In genomic region chr17:31917065-31917529, GRCh38 we compare ENCODE assay signal across 15 cellular contexts. TPM values are rescaled to one million over a fixed set of nuclear protein-coding genes. Genes with fewer than 3 reads are reported as not detected.
A peak's percentile ranks its signal among the peaks of the same experiment; 100 is the strongest.
DNase-seq lines count a peak whose midpoint lies in the region; ATAC-seq and TF ChIP-seq lines count a peak whose summit lies in the region.
"Had no signal": no experiment of that assay in that cellular context is flagged by ENCODE, and none has a peak within 500 bp of the region (broad histone marks: within the 10 kb centered on the region; RNA-seq: fewer than 3 reads in every experiment).

No MANE protein-coding gene starts in this region.

- no peak overlapping the region for H3K18ac ChIP-seq in neuronal stem cell (ENCODE audit: low read length)

- POLR2A ChIA-PET in GM10248 (lab: Yijun Ruan, JAX), result no interaction called here

- H3K4me1 ChIP-seq in ACC112 (ENCODE audit: control insufficient read depth, insufficient read depth, low read length, unreplicated experiment), result peaks cover 12% of the 10 kb centered on the region
- no peaks in the 10 kb centered on the region for H3K4me1 ChIP-seq in neuronal stem cell (ENCODE audit: control insufficient read depth in 2 of 2, insufficient read depth in 1 of 2, low read depth in 1 of 2, low read length in 2 of 2)
- H3K4me1 ChIP-seq: breast epithelium had no signal

- H3K9me3 ChIP-seq in neuronal stem cell (replicated peaks in 1 of 2; ENCODE audit: control insufficient read depth in 2 of 2, insufficient read depth in 1 of 2, low read depth in 1 of 2, low read length in 2 of 2), result no peaks in the 10 kb centered on the region
- H3K9me3 ChIP-seq: breast epithelium had no signal

- H3K23ac ChIP-seq in neuronal stem cell (ENCODE audit: low read depth, low read length, poor library complexity), result no peak overlapping the region

- H3K79me1 ChIP-seq in neuronal stem cell (ENCODE audit: low read depth, low read length), result no peaks in the 10 kb centered on the region

- H2BK15ac ChIP-seq in neuronal stem cell (ENCODE audit: low read length), result peak overlapping the region; percentile 30

- H3K4ac ChIP-seq in neuronal stem cell (ENCODE audit: low read length), result no peak overlapping the region

- no peak for ATAC-seq in GM18517 (IDR thresholded peaks at IDR 0.05; ENCODE audit: unreplicated experiment)
- no peak for ATAC-seq in GM18867 (IDR thresholded peaks at IDR 0.05; ENCODE audit: unreplicated experiment)

- no peak overlapping the region for H2BK5ac ChIP-seq in neuronal stem cell (ENCODE audit: low read length)

- H3K27ac ChIP-seq in ACC112 (ENCODE audit: low read depth, low read length) (no peak overlapping the region), neuronal stem cell (replicated peaks; ENCODE audit: low read length) (no peak overlapping the region)
- H3K27ac ChIP-seq: breast epithelium had no signal

- H3K27me3 ChIP-seq in ACC112 (ENCODE audit: insufficient read depth, low read length) (no peaks in the 10 kb centered on the region), neuronal stem cell (ENCODE audit: control insufficient read depth in 3 of 3, insufficient read depth in 3 of 3, low read depth in 1 of 3, low read length in 3 of 3) (no peaks in the 10 kb centered on the region)

- H3K4me3 ChIP-seq in ACC112 (ENCODE audit: low read depth, low read length) (no peak overlapping the region), neuronal stem cell (ENCODE audit: low read length in 2 of 2) (no peak overlapping the region)
- H3K4me3 ChIP-seq: breast epithelium had no signal

- no peak overlapping the region for H3K4me2 ChIP-seq in neuronal stem cell (ENCODE audit: insufficient read depth, low read length, poor library complexity, severe bottlenecking)

- H3K79me2 ChIP-seq in ACC112 (ENCODE audit: control insufficient read depth, insufficient read depth, low read length, unreplicated experiment), result no peaks in the 10 kb centered on the region

- no peak overlapping the region for H2BK12ac ChIP-seq in neuronal stem cell (ENCODE audit: low read length)

- H3K36me3 ChIP-seq in ACC112 (ENCODE audit: insufficient read depth, low read length) (no peaks in the 10 kb centered on the region), neuronal stem cell (replicated peaks in 1 of 2; ENCODE audit: control insufficient read depth in 2 of 2, insufficient read depth in 2 of 2, low read length in 2 of 2) (no peaks in the 10 kb centered on the region)
- H3K36me3 ChIP-seq: breast epithelium had no signal

- no peak overlapping the region for H3K14ac ChIP-seq in neuronal stem cell (ENCODE audit: low read length)

- no peak overlapping the region for H4K91ac ChIP-seq in neuronal stem cell (ENCODE audit: low read depth, low read length, poor library complexity)

- CTCF ChIA-PET in GM10248 (lab: Yijun Ruan, JAX), result interaction anchor here (1.1 kb wide), 1 partner anchor 9 kb away, joined by 4 read pairs; no protein-coding TSS in a partner anchor

- no peak overlapping the region for H2BK120ac ChIP-seq in neuronal stem cell (ENCODE audit: low read depth, low read length)

- no peak for TF ChIP-seq POLR2A in erythroblast (IDR thresholded peaks at IDR 0.05; ENCODE audit: low read length)

- TF ChIP-seq CTCF in GM20000 (IDR thresholded peaks at IDR 0.05; ENCODE audit: extremely low read depth, missing control alignments) (no peak), GM10248 (IDR thresholded peaks at IDR 0.05; ENCODE audit: control extremely low read depth, extremely low read depth, low read depth, missing control alignments) (no peak)

- H2AK5ac ChIP-seq in neuronal stem cell (ENCODE audit: low read depth, low read length), result peak overlapping the region; percentile 75

- H3K9ac ChIP-seq in neuronal stem cell (ENCODE audit: low read depth, low read length, poor library complexity), result no peak overlapping the region

- no peak overlapping the region for H4K8ac ChIP-seq in neuronal stem cell (ENCODE audit: low read depth, low read length)

- WGBS in neuronal stem cell (ENCODE audit: extremely low coverage in 2 of 2, insufficient read length in 2 of 2, insufficient replicate concordance in 1 of 2), 2 donors, result no CpG with 5 or more reads among the region's 45 CpGs

- H2AFZ ChIP-seq in ACC112 (ENCODE audit: low read length, unreplicated experiment), result peak overlapping the region; percentile 14
- no peak overlapping the region for H2AFZ ChIP-seq in neuronal stem cell (ENCODE audit: low read length)

- peak; percentile 43 for DNase-seq in GM20000 (ENCODE audit: low spot score)
- peak; percentile 19 to 24 for DNase-seq in erythroblast (lab: John Stamatoyannopoulos, UW)
- no peak for DNase-seq in neuronal stem cell (ENCODE audit: low spot score)
- no peak for DNase-seq in GM10248 (ENCODE audit: extremely low spot score)
- no peak for DNase-seq in hypothalamus (lab: John Stamatoyannopoulos, UW)
- DNase-seq: activated CD4-positive, alpha-beta T cell treated with anti-CD3 and anti-CD28 coated beads, Interleukin-2, amount 50 U/mL, for 48 hours; DMS153; head of caudate nucleus; NCI-H2107; nephron progenitor cell; small intestine had no signal

RNA-seq across cellular contexts. Expression of gene UTP6, which starts 15.6 kb away (rescaled TPM):
- polyA plus RNA-seq in neuronal stem cell (2013, experiment 1 of 2), result 39.0 TPM
- polyA plus RNA-seq in neuronal stem cell (2013, experiment 2 of 2), result 41.7 TPM

RNA-seq across cellular contexts. Expression of gene SUZ12, which starts 19.7 kb away (rescaled TPM):
- 34.9 TPM for polyA plus RNA-seq in neuronal stem cell (2013, experiment 1 of 2)
- 36.4 TPM for polyA plus RNA-seq in neuronal stem cell (2013, experiment 2 of 2)

RNA-seq across cellular contexts. Expression of gene COPRS, which starts 58.1 kb away (rescaled TPM):
- polyA plus RNA-seq in neuronal stem cell (2013, experiment 1 of 2), result 45.8 TPM
- polyA plus RNA-seq in neuronal stem cell (2013, experiment 2 of 2), result 46.2 TPM

Comparison
In these comparisons a context has a peak if more than half of its experiments do, and no peak if none do; other contexts are left out.
1. DNase-seq: peak in GM20000 (single experiment) and erythroblast (2 of 2); none in neuronal stem cell (single experiment), GM10248 (single experiment) and hypothalamus (0 of 51).